ENCODE assay signal across 7 cellular contexts in genomic region chr6:139290787-139291294, GRCh38. TPM values are rescaled to one million over a fixed set of nuclear protein-coding genes. Genes with fewer than 3 reads are reported as not detected.
DNase-seq lines count a peak whose midpoint lies in the region; ATAC-seq, FAIRE-seq and TF ChIP-seq lines count a peak whose summit lies in the region.

No MANE protein-coding gene starts in this region.

- H3F3A ChIP-seq in MM.1S (ENCODE audit: insufficient read depth, low read length): peaks cover 28% of the 10 kb centered on the region
- H3F3A ChIP-seq in SK-N-SH (replicated peaks; ENCODE audit: insufficient read depth): no peaks in the 10 kb centered on the region

- peaks cover 24% of the 10 kb centered on the region for H3K4me1 ChIP-seq in MM.1S (ENCODE audit: low read length)
- H3K4me1 ChIP-seq in SK-N-SH (ENCODE audit: control insufficient read depth in 1 of 2, insufficient read depth in 2 of 2, low read depth in 1 of 2, low read length in 1 of 2): no peaks in the 10 kb centered on the region

- FAIRE-seq in H54 (lab: Jason Lieb, UNC) (peak; percentile 45), bronchial epithelial cell (lab: Jason Lieb, UNC) (no peak)

- H3K4me2 ChIP-seq in MM.1S (ENCODE audit: low read depth, low read length) (peak overlapping the region; percentile 87), SK-N-SH (no peak overlapping the region)

- CTCF ChIA-PET in SK-N-SH (lab: Yijun Ruan, JAX): no interaction called here

- H3K36me3 ChIP-seq in MM.1S (replicated peaks; ENCODE audit: insufficient read depth, low read length): no peaks in the 10 kb centered on the region
- no peaks in the 10 kb centered on the region for H3K36me3 ChIP-seq in bronchial epithelial cell (ENCODE audit: control insufficient read depth, insufficient read depth, low read length)
- no peaks in the 10 kb centered on the region for H3K36me3 ChIP-seq in SK-N-SH (replicated peaks in 1 of 2; ENCODE audit: control insufficient read depth in 1 of 2, insufficient read depth in 2 of 2, low read length in 1 of 2)

- DNase-seq in H54 (ENCODE audit: insufficient read length, low spot score) (peak; percentile 9), MM.1S (peak; percentile 89), bronchial epithelial cell (ENCODE audit: low read depth) (peak; percentile 15), mucosa of gallbladder (ENCODE audit: low spot score) (peak; percentile 17), COLO668 (lab: John Stamatoyannopoulos, UW; ENCODE audit: unreplicated experiment) (no peak), SK-N-SH (no peak)

- TF ChIP-seq EP300 in SK-N-SH (IDR thresholded peaks at IDR 0.05; ENCODE audit: borderline replicate concordance in 1 of 2, low read depth in 1 of 2, low read length in 1 of 2): no peak

- H3K9me3 ChIP-seq in MM.1S (replicated peaks; ENCODE audit: insufficient read depth, low read length) (no peaks in the 10 kb centered on the region), SK-N-SH (no peaks in the 10 kb centered on the region)

- H3K27ac ChIP-seq in MM.1S (ENCODE audit: low read length) (peak overlapping the region; percentile 98), SK-N-SH (ENCODE audit: low read depth in 2 of 2, low read length in 1 of 2) (peak overlapping the region in 1 of 2 experiments; percentile 43; a peak in 1 of 4 replicates)

- H2AFZ ChIP-seq in MM.1S (ENCODE audit: low read length): 0 out of 2 replicates have a peak overlapping the region, but pooled peaks have one; percentile 5
- H2AFZ ChIP-seq in SK-N-SH (ENCODE audit: low read depth): no peak overlapping the region

- TF ChIP-seq POLR2A in H54 (IDR thresholded peaks at IDR 0.05; ENCODE audit: low read depth, low read length): no peak

- TF ChIP-seq RAD21 in SK-N-SH (IDR thresholded peaks at IDR 0.05; ENCODE audit: low read length): no peak

- H3K4me3 ChIP-seq in MM.1S (ENCODE audit: low read length) (peak overlapping the region; percentile 44), bronchial epithelial cell (ENCODE audit: low read depth, low read length) (no peak overlapping the region), SK-N-SH (ENCODE audit: low read depth in 2 of 2, low read length in 1 of 2) (no peak overlapping the region)

- H3K27me3 ChIP-seq in MM.1S (replicated peaks; ENCODE audit: insufficient read depth, low read length): no peaks in the 10 kb centered on the region
- no peaks in the 10 kb centered on the region for H3K27me3 ChIP-seq in bronchial epithelial cell (ENCODE audit: control insufficient read depth, insufficient read depth, low read length)
- H3K27me3 ChIP-seq in SK-N-SH (ENCODE audit: insufficient read depth): peaks cover 36% of the 10 kb centered on the region; the same call in 1 of the 2 replicates

- 12% methylated on average over 4 of the region's 4 CpGs for WGBS in SK-N-SH (ENCODE audit: low lambda C conversion rate)

- H3K79me2 ChIP-seq in MM.1S (ENCODE audit: low read length) (no peaks in the 10 kb centered on the region), SK-N-SH (ENCODE audit: insufficient read depth) (no peaks in the 10 kb centered on the region)

- H3K9ac ChIP-seq in MM.1S (ENCODE audit: low read length) (peak overlapping the region; percentile 73), SK-N-SH (no peak overlapping the region)

- no peak for TF ChIP-seq CTCF in MM.1S (IDR thresholded peaks at IDR 0.05; ENCODE audit: low read length)
- TF ChIP-seq CTCF in bronchial epithelial cell (IDR thresholded peaks at IDR 0.05; ENCODE audit: insufficient read depth, low read length, severe bottlenecking): no peak
- TF ChIP-seq CTCF in SK-N-SH (IDR thresholded peaks at IDR 0.05): no peak

- ATAC-seq in GM18519 (IDR thresholded peaks at IDR 0.05; ENCODE audit: low FRiP score, unreplicated experiment): peak; percentile 83

- H4K20me1 ChIP-seq in MM.1S (ENCODE audit: insufficient read depth, low read length): no peaks in the 10 kb centered on the region
- H4K20me1 ChIP-seq in SK-N-SH (ENCODE audit: insufficient read depth): no peaks in the 10 kb centered on the region

- H3K9me2 ChIP-seq in MM.1S (replicated peaks; ENCODE audit: insufficient read depth, low read length) (no peaks in the 10 kb centered on the region), SK-N-SH (no peaks in the 10 kb centered on the region)

- POLR2A ChIA-PET in SK-N-SH (lab: Yijun Ruan, JAX): no interaction called here

TF ChIP-seq in SK-N-SH, 30 proteins besides CTCF, POLR2A, EP300 and RAD21:
- TF ChIP-seq RFX5 (IDR thresholded peaks at IDR 0.05; ENCODE audit: low read length): no peak
- no peak for TF ChIP-seq RCOR1 (IDR thresholded peaks at IDR 0.05; ENCODE audit: low read length)
- TF ChIP-seq SIN3A (IDR thresholded peaks at IDR 0.05; ENCODE audit: borderline replicate concordance, low read depth, low read length): no peak
- no peak for TF ChIP-seq ZBTB33 (IDR thresholded peaks at IDR 0.05; ENCODE audit: borderline replicate concordance, low read depth)
- TF ChIP-seq GABPA (IDR thresholded peaks at IDR 0.05; ENCODE audit: low read depth): no peak
- no peak for TF ChIP-seq TCF12 (IDR thresholded peaks at IDR 0.05)
- TF ChIP-seq YY1 (IDR thresholded peaks at IDR 0.05; ENCODE audit: low read depth): no peak
- no peak for TF ChIP-seq NFIC (IDR thresholded peaks at IDR 0.05; ENCODE audit: borderline replicate concordance)
- no peak for TF ChIP-seq PBX3 (IDR thresholded peaks at IDR 0.05)
- TF ChIP-seq POLR2AphosphoS5 (IDR thresholded peaks at IDR 0.05; ENCODE audit: low read depth, low read length): no peak
- no peak for TF ChIP-seq TAF1 (IDR thresholded peaks at IDR 0.05; ENCODE audit: borderline replicate concordance, low read depth, low read length)
- no peak for TF ChIP-seq FOXM1 (IDR thresholded peaks at IDR 0.05; ENCODE audit: low read depth)

RNA-seq across cellular contexts. Expression of gene TXLNB, which starts 1.0 kb away (rescaled TPM):
- total RNA-seq in bronchial epithelial cell: under 0.01 TPM in 1 of 2 replicates, not detected in the other
- 0.75 TPM for total RNA-seq in mucosa of gallbladder
- 0.12 and 0.19 TPM in 2 replicates for polyA plus RNA-seq in SK-N-SH (2012; rRNA removed)
- polyA plus RNA-seq in SK-N-SH (2012; cell fraction: cytosol; rRNA removed): 0.16 and 0.22 TPM in 2 replicates
- polyA plus RNA-seq in SK-N-SH (2012; cell fraction: nucleus; rRNA removed): 0.20 and 0.48 TPM in 2 replicates

Comparison
In these comparisons a context has a peak if more than half of its experiments do, and no peak if none do; other contexts are left out.
1. DNase-seq: peak in H54 (single experiment), MM.1S (single experiment), bronchial epithelial cell (single experiment) and mucosa of gallbladder (single experiment); none in COLO668 (single experiment) and SK-N-SH (single experiment).